25 cellular contexts compared by ENCODE assay signal in genomic region chr20:15031546-15032351, GRCh38.
"Had no signal": no experiment of that assay in that cellular context is flagged by ENCODE, and none has a peak within 500 bp of the region (broad histone marks: within the 10 kb centered on the region; RNA-seq: fewer than 3 reads in every experiment).

No MANE protein-coding gene starts in this region.

- H3K4me1 Mint-ChIP-seq: activated CD4-positive, alpha-beta memory T cell treated with anti-CD3 and anti-CD28 coated beads, Interleukin-2, amount 10 ng/mL, durations not matched to agents 7 days and 5 days; activated T-helper 17 cell treated with anti-CD3 and anti-CD28 coated beads, Interleukin-2, amount 50 U/mL, for 72 hours had no signal

- H3K4me3 Mint-ChIP-seq: activated CD4-positive, alpha-beta memory T cell treated with anti-CD3 and anti-CD28 coated beads, Interleukin-2, amount 10 ng/mL, durations not matched to agents 7 days and 5 days; activated naive CD4-positive, alpha-beta T cell treated with anti-CD3 and anti-CD28 coated beads for 36 hours; activated naive CD8-positive, alpha-beta T cell; activated T-helper 17 cell treated with anti-CD3 and anti-CD28 coated beads, Interleukin-2, amount 50 U/mL, for 72 hours; brain had no signal

- H3K9me3 Mint-ChIP-seq: activated naive CD4-positive, alpha-beta T cell treated with anti-CD3 and anti-CD28 coated beads for 36 hours had no signal

- H3K4me1 ChIP-seq: Peyer's patch had no signal

- H3K27ac ChIP-seq: Peyer's patch, SK-N-MC, VCaP had no signal

- H3K4me3 ChIP-seq: K562, Peyer's patch, SK-N-MC had no signal

- DNase-seq: activated CD4-positive, alpha-beta memory T cell treated with anti-CD3 and anti-CD28 coated beads, Interleukin-2, amount 10 ng/mL, durations not matched to agents 7 days and 5 days; activated CD4-positive, alpha-beta T cell treated with anti-CD3 and anti-CD28 coated beads, Interleukin-2, amount 50 U/mL, for 1 hour; activated CD4-positive, CD25-positive, alpha-beta regulatory T cell; activated gamma-delta T cell; activated naive CD4-positive, alpha-beta T cell treated with anti-CD3 and anti-CD28 coated beads for 36 hours; activated T-cell treated with anti-CD3 and anti-CD28 coated beads for 4 hours; activated T-cell treated with anti-CD3 and anti-CD28 coated beads, Interleukin-2, amount 50 U/mL, for 48 hours; amygdala; Karpas-422; MM.1S; NCI-H1105; NCI-H1930; NCI-H345; NCI-H510A treated with DMSO at 0.1 percent for 48 hours; NCI-H69; Peyer's patch; SIG-M5; T-helper 1 cell had no signal

- H3K27me3 Mint-ChIP-seq: activated CD4-positive, alpha-beta memory T cell treated with anti-CD3 and anti-CD28 coated beads, Interleukin-2, amount 10 ng/mL, durations not matched to agents 7 days and 5 days; activated naive CD8-positive, alpha-beta T cell; activated T-helper 17 cell treated with anti-CD3 and anti-CD28 coated beads, Interleukin-2, amount 50 U/mL, for 72 hours; brain had no signal

- H3K27ac Mint-ChIP-seq: activated CD4-positive, alpha-beta memory T cell treated with anti-CD3 and anti-CD28 coated beads, Interleukin-2, amount 10 ng/mL, durations not matched to agents 7 days and 5 days; activated naive CD4-positive, alpha-beta T cell treated with anti-CD3 and anti-CD28 coated beads for 36 hours; activated naive CD8-positive, alpha-beta T cell; activated T-helper 17 cell treated with anti-CD3 and anti-CD28 coated beads, Interleukin-2, amount 50 U/mL, for 72 hours; brain had no signal

- ATAC-seq: activated T-helper 17 cell treated with anti-CD3 and anti-CD28 coated beads, Interleukin-2, amount 50 U/mL, for 72 hours; K562 had no signal

- FAIRE-seq: astrocyte, K562 had no signal

- H3K9me3 ChIP-seq: Peyer's patch had no signal

- H3K36me3 Mint-ChIP-seq: activated naive CD8-positive, alpha-beta T cell; brain had no signal

- H3K36me3 ChIP-seq: Peyer's patch had no signal

- H3K27me3 ChIP-seq: Peyer's patch had no signal
